Comparison of ENCODE assay signal across 28 cellular contexts in genomic region chr13:32011971-32012370, GRCh38.
"Had no signal": no experiment of that assay in that cellular context is flagged by ENCODE, and none has a peak within 500 bp of the region (broad histone marks: within the 10 kb centered on the region; RNA-seq: fewer than 3 reads in every experiment).

No MANE protein-coding gene starts in this region.

- H3K4me3 Mint-ChIP-seq: stimulated activated effector memory CD8-positive, alpha-beta T cell treated with anti-CD3 and anti-CD28 coated beads, Interleukin-12 subunit alpha, Interleukin-12 subunit beta, amount 100 ng/mL, for 72 hours; stimulated activated memory B cell treated with anti-CD40 and anti-IgM and Interleukin-4, amounts not matched to agents 10 μg/mL and 1 μg/mL and 100 μg/mL, for 72 hours; stimulated activated naive B cell treated with anti-CD40 and anti-IgM and Interleukin-4, amounts not matched to agents 10 μg/mL and 1 μg/mL and 100 μg/mL, for 72 hours; stimulated activated naive CD8-positive, alpha-beta T cell treated with anti-CD3 and anti-CD28 coated beads, Interleukin-15, amount 100 ng/mL, for 72 hours; stimulated activated naive CD8-positive, alpha-beta T cell treated with anti-CD3 and anti-CD28 coated beads, Interleukin-15, Interleukin-2, amounts not matched to agents 100 ng/mL and 50 ng/mL, for 24 hours; type B pancreatic cell had no signal

- H3K9me3 Mint-ChIP-seq: stimulated activated effector memory CD8-positive, alpha-beta T cell treated with anti-CD3 and anti-CD28 coated beads, Interleukin-12 subunit alpha, Interleukin-12 subunit beta, amount 100 ng/mL, for 72 hours; stimulated activated memory B cell treated with anti-CD40 and anti-IgM and Interleukin-4, amounts not matched to agents 10 μg/mL and 1 μg/mL and 100 μg/mL, for 72 hours; stimulated activated naive B cell treated with anti-CD40 and anti-IgM and Interleukin-4, amounts not matched to agents 10 μg/mL and 1 μg/mL and 100 μg/mL, for 72 hours; stimulated activated naive CD8-positive, alpha-beta T cell treated with anti-CD3 and anti-CD28 coated beads, Interleukin-15, amount 100 ng/mL, for 72 hours; stimulated activated naive CD8-positive, alpha-beta T cell treated with anti-CD3 and anti-CD28 coated beads, Interleukin-15, Interleukin-2, amounts not matched to agents 100 ng/mL and 50 ng/mL, for 24 hours; type B pancreatic cell had no signal

- H3K4me1 ChIP-seq: suprapubic skin, testis, tibial nerve, transverse colon, upper lobe of left lung, upper lobe of right lung, uterus, vagina had no signal

- H3K36me3 Mint-ChIP-seq: stimulated activated effector memory CD8-positive, alpha-beta T cell treated with anti-CD3 and anti-CD28 coated beads, Interleukin-12 subunit alpha, Interleukin-12 subunit beta, amount 100 ng/mL, for 72 hours; stimulated activated memory B cell treated with anti-CD40 and anti-IgM and Interleukin-4, amounts not matched to agents 10 μg/mL and 1 μg/mL and 100 μg/mL, for 72 hours; stimulated activated naive B cell treated with anti-CD40 and anti-IgM and Interleukin-4, amounts not matched to agents 10 μg/mL and 1 μg/mL and 100 μg/mL, for 72 hours; type B pancreatic cell had no signal

- H3K27me3 ChIP-seq: stomach, suprapubic skin, testis, thyroid gland, tibial artery, tibial nerve, transverse colon, upper lobe of left lung, upper lobe of right lung, uterus, vagina had no signal

- DNase-seq: stimulated activated CD4-positive, alpha-beta T cell treated with anti-CD3 and anti-CD28 coated beads, Interleukin-2, amount 100 ng/mL, for 48 hours; stimulated activated CD4-positive, alpha-beta T cell treated with anti-CD3 and anti-CD28 coated beads, Interleukin-4, amount 100 ng/mL, for 1 hour; stimulated activated CD4-positive, alpha-beta T cell treated with anti-CD3 and anti-CD28 coated beads, Interleukin-4, amount 100 ng/mL, for 24 hours; stimulated activated CD4-positive, alpha-beta T cell treated with anti-CD3 and anti-CD28 coated beads, Interleukin-4, amount 100 ng/mL, for 4 hours; stimulated activated CD8-positive, alpha-beta memory T cell treated with anti-CD3 and anti-CD28 coated beads, Interleukin-4, amount 100 ng/mL, for 48 hours; stimulated activated naive B cell treated with anti-CD40 and anti-IgM and Interleukin-4, amounts not matched to agents 10 μg/mL and 1 μg/mL and 100 μg/mL, for 72 hours; stimulated activated naive CD4-positive, alpha-beta T cell; stimulated activated naive CD4-positive, alpha-beta T cell treated with Interleukin-2 at 50 U/mL for 16 hours; stimulated activated naive CD8-positive, alpha-beta T cell treated with anti-CD3 and anti-CD28 coated beads, Interleukin-15, amount 100 ng/mL, for 72 hours; stimulated activated naive CD8-positive, alpha-beta T cell treated with anti-CD3 and anti-CD28 coated beads, Interleukin-15, Interleukin-2, amounts not matched to agents 100 U/mL and 50 U/mL, for 24 hours; stomach; substantia nigra; testis; thyroid gland; tibial artery; transverse colon; trophoblast cell; upper lobe of left lung; upper lobe of right lung; uterus had no signal

- H3K36me3 ChIP-seq: stomach, suprapubic skin, thoracic aorta, thyroid gland, tibial artery, tibial nerve, transverse colon, upper lobe of left lung, upper lobe of right lung, uterus, vagina had no signal

- H3K27ac ChIP-seq: stomach, suprapubic skin, testis, thoracic aorta, tibial nerve, transverse colon, upper lobe of left lung, upper lobe of right lung, uterus, vagina had no signal

- H3K4me3 ChIP-seq: stomach, suprapubic skin, testis, thoracic aorta, thyroid gland, tibial artery, tibial nerve, transverse colon, upper lobe of left lung, upper lobe of right lung, uterus, vagina had no signal

- H3K27ac Mint-ChIP-seq: stimulated activated effector memory CD8-positive, alpha-beta T cell treated with anti-CD3 and anti-CD28 coated beads, Interleukin-12 subunit alpha, Interleukin-12 subunit beta, amount 100 ng/mL, for 72 hours; stimulated activated memory B cell treated with anti-CD40 and anti-IgM and Interleukin-4, amounts not matched to agents 10 μg/mL and 1 μg/mL and 100 μg/mL, for 72 hours; stimulated activated naive B cell treated with anti-CD40 and anti-IgM and Interleukin-4, amounts not matched to agents 10 μg/mL and 1 μg/mL and 100 μg/mL, for 72 hours; stimulated activated naive CD8-positive, alpha-beta T cell treated with anti-CD3 and anti-CD28 coated beads, Interleukin-15, amount 100 ng/mL, for 72 hours; stimulated activated naive CD8-positive, alpha-beta T cell treated with anti-CD3 and anti-CD28 coated beads, Interleukin-15, Interleukin-2, amounts not matched to agents 100 ng/mL and 50 ng/mL, for 24 hours; type B pancreatic cell had no signal

- H3K4me1 Mint-ChIP-seq: stimulated activated effector memory CD8-positive, alpha-beta T cell treated with anti-CD3 and anti-CD28 coated beads, Interleukin-12 subunit alpha, Interleukin-12 subunit beta, amount 100 ng/mL, for 72 hours; stimulated activated memory B cell treated with anti-CD40 and anti-IgM and Interleukin-4, amounts not matched to agents 10 μg/mL and 1 μg/mL and 100 μg/mL, for 72 hours; stimulated activated naive B cell treated with anti-CD40 and anti-IgM and Interleukin-4, amounts not matched to agents 10 μg/mL and 1 μg/mL and 100 μg/mL, for 72 hours; stimulated activated naive CD8-positive, alpha-beta T cell treated with anti-CD3 and anti-CD28 coated beads, Interleukin-15, amount 100 ng/mL, for 72 hours had no signal

- ATAC-seq: stimulated activated effector memory CD8-positive, alpha-beta T cell treated with anti-CD3 and anti-CD28 coated beads, Interleukin-12 subunit alpha, Interleukin-12 subunit beta, amount 100 ng/mL, for 72 hours; stimulated activated memory B cell treated with anti-CD40 and anti-IgM and Interleukin-4, amounts not matched to agents 10 μg/mL and 1 μg/mL and 100 μg/mL, for 72 hours; stimulated activated naive B cell treated with anti-CD40 and anti-IgM and Interleukin-4, amounts not matched to agents 10 μg/mL and 1 μg/mL and 100 μg/mL, for 72 hours; stimulated activated naive CD8-positive, alpha-beta T cell treated with anti-CD3 and anti-CD28 coated beads, Interleukin-15, amount 100 ng/mL, for 72 hours; stimulated activated naive CD8-positive, alpha-beta T cell treated with anti-CD3 and anti-CD28 coated beads, Interleukin-15, Interleukin-2, amounts not matched to agents 100 U/mL and 50 U/mL, for 24 hours; upper lobe of right lung had no signal

- H3K27me3 Mint-ChIP-seq: stimulated activated memory B cell treated with anti-CD40 and anti-IgM and Interleukin-4, amounts not matched to agents 10 μg/mL and 1 μg/mL and 100 μg/mL, for 72 hours; stimulated activated naive B cell treated with anti-CD40 and anti-IgM and Interleukin-4, amounts not matched to agents 10 μg/mL and 1 μg/mL and 100 μg/mL, for 72 hours; stimulated activated naive CD8-positive, alpha-beta T cell treated with anti-CD3 and anti-CD28 coated beads, Interleukin-15, amount 100 ng/mL, for 72 hours; stimulated activated naive CD8-positive, alpha-beta T cell treated with anti-CD3 and anti-CD28 coated beads, Interleukin-15, Interleukin-2, amounts not matched to agents 100 ng/mL and 50 ng/mL, for 24 hours; type B pancreatic cell had no signal
